In genomic region chr15:36370051-36370734, GRCh38 we compare ENCODE assay signal across 17 cellular contexts.
"Had no signal": no experiment of that assay in that cellular context is flagged by ENCODE, and none has a peak within 500 bp of the region (broad histone marks: within the 10 kb centered on the region; RNA-seq: fewer than 3 reads in every experiment).

No MANE protein-coding gene starts in this region.

- DNase-seq: activated CD4-positive, alpha-beta T cell treated with anti-CD3 and anti-CD28 coated beads, Interleukin-2, amount 10 ng/mL, durations not matched to agents 7 days and 5 days; activated CD4-positive, CD25-positive, alpha-beta regulatory T cell; activated effector memory CD4-positive, alpha-beta T cell treated with Interleukin-2 at 50 U/mL for 16 hours; activated T-cell treated with anti-CD3 and anti-CD28 coated beads, Interleukin-2, amount 50 U/mL, for 1 hour; amygdala; endodermal cell; gastrocnemius medialis; heart right ventricle; naive thymus-derived CD4-positive, alpha-beta T cell; posterior cingulate gyrus; stimulated activated naive CD4-positive, alpha-beta T cell; substantia nigra; transverse colon had no signal

- ATAC-seq: activated naive CD4-positive, alpha-beta T cell treated with anti-CD3 and anti-CD28 coated beads, Interleukin-2, amount 50 U/mL, for 72 hours; esophagus mucosa; gastrocnemius medialis; heart right ventricle; naive thymus-derived CD4-positive, alpha-beta T cell had no signal

- H3K27me3 ChIP-seq: breast epithelium, gastrocnemius medialis, heart right ventricle, right atrium auricular region, transverse colon had no signal

- H3K4me1 Mint-ChIP-seq: activated CD4-positive, alpha-beta T cell treated with anti-CD3 and anti-CD28 coated beads, Interleukin-2, amount 10 ng/mL, durations not matched to agents 7 days and 5 days; naive thymus-derived CD4-positive, alpha-beta T cell had no signal

- H3K9me3 Mint-ChIP-seq: activated CD4-positive, alpha-beta T cell treated with anti-CD3 and anti-CD28 coated beads, Interleukin-2, amount 10 ng/mL, durations not matched to agents 7 days and 5 days; endodermal cell had no signal

- H3K36me3 ChIP-seq: breast epithelium, gastrocnemius medialis, heart right ventricle, right atrium auricular region, transverse colon had no signal

- H3K4me3 Mint-ChIP-seq: activated CD4-positive, alpha-beta T cell treated with anti-CD3 and anti-CD28 coated beads, Interleukin-2, amount 10 ng/mL, durations not matched to agents 7 days and 5 days; endodermal cell; naive thymus-derived CD4-positive, alpha-beta T cell had no signal

- H3K27ac ChIP-seq: breast epithelium, gastrocnemius medialis, heart right ventricle, right atrium auricular region, transverse colon had no signal

- H3K9me3 ChIP-seq: breast epithelium, gastrocnemius medialis, heart right ventricle, right atrium auricular region, transverse colon had no signal

- H3K4me3 ChIP-seq: breast epithelium, gastrocnemius medialis, heart right ventricle, right atrium auricular region, transverse colon had no signal

- H3K36me3 Mint-ChIP-seq: activated naive CD4-positive, alpha-beta T cell treated with anti-CD3 and anti-CD28 coated beads, Interleukin-2, amount 50 U/mL, for 72 hours; naive thymus-derived CD4-positive, alpha-beta T cell had no signal

- H3K4me1 ChIP-seq: breast epithelium, gastrocnemius medialis, heart right ventricle, right atrium auricular region, transverse colon had no signal

- H3K27me3 Mint-ChIP-seq: activated CD4-positive, alpha-beta T cell treated with anti-CD3 and anti-CD28 coated beads, Interleukin-2, amount 10 ng/mL, durations not matched to agents 7 days and 5 days had no signal

- H3K27ac Mint-ChIP-seq: activated CD4-positive, alpha-beta T cell treated with anti-CD3 and anti-CD28 coated beads, Interleukin-2, amount 10 ng/mL, durations not matched to agents 7 days and 5 days; activated naive CD4-positive, alpha-beta T cell treated with anti-CD3 and anti-CD28 coated beads, Interleukin-2, amount 50 U/mL, for 72 hours; endodermal cell; naive thymus-derived CD4-positive, alpha-beta T cell had no signal
